In the genomic region with DNA sequence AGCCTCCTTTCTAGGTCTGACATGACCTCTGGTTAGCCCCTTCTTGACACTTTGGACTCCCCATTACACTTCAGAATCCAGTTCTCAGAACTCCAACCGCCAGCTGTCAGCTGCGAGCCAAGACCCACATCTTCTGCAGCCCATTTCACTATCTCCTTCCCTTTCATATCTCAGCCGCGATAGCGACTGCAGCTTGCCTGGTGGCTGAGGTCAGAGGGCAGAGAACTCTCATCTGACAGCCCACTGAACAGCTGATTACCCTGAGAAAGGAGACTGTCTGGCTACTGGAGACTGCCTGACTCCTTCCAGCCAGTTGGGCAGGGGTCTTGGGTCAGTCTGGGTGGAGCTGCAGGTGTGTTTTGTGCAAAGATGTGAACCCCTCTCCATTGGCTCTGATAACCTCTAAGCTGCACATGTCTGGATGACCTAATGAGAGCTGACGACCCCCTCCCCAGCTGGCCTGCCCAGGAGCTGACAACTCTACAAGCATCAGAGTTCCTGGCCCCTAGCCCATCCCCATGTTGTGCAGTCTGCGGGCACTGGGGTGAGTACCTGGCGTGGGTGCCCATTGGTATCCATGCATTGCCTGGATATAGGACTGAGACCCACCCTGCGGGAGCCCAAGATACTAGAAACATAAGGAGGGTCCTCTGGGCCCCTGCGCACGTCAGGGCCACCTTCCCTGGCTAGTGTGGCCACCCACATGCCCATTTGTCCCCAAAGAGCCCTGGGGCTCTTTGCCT, we compare ENCODE assay signal across 32 cellular contexts. TPM values are rescaled to one million over a fixed set of nuclear protein-coding genes. Genes with fewer than 3 reads are reported as not detected.
DNase-seq lines count a peak whose midpoint lies in the region; ATAC-seq and TF ChIP-seq lines count a peak whose summit lies in the region.
"Had no signal": no experiment of that assay in that cellular context is flagged by ENCODE, and none has a peak within 500 bp of the region (broad histone marks: within the 10 kb centered on the region; RNA-seq: fewer than 3 reads in every experiment).

No MANE protein-coding gene starts in this region.

- H2BK120ac ChIP-seq in trophoblast cell (ENCODE audit: insufficient read depth, low read length, poor library complexity) (no peak overlapping the region), H9 (ENCODE audit: low read depth, low read length, poor library complexity, severe bottlenecking) (no peak overlapping the region)

- no peak overlapping the region for H4K12ac ChIP-seq in trophoblast cell (ENCODE audit: low read depth, low read length)

- intact Hi-C loops in Right ventricle myocardium superior (cut with DNase I) (no loop called here), dorsolateral prefrontal cortex (cut with DNase I) (no loop called here)

- H2BK5ac ChIP-seq in trophoblast cell (ENCODE audit: low read depth, low read length, poor library complexity): no peak overlapping the region
- H2BK5ac ChIP-seq in H9 (ENCODE audit: insufficient read length, low read length): no peak overlapping the region

- H3K4me1 Mint-ChIP-seq in H9: peaks cover 27 to 48% of the 10 kb centered on the region in 2 experiments

- no peaks in the 10 kb centered on the region for H3K36me3 ChIP-seq in cardiac muscle cell
- no peaks in the 10 kb centered on the region for H3K36me3 ChIP-seq in trophoblast cell (ENCODE audit: control insufficient read depth in 1 of 2, insufficient read depth in 2 of 2, low read length in 2 of 2)
- H3K36me3 ChIP-seq: heart left ventricle had no signal

- no peaks in the 10 kb centered on the region for H3K9me3 ChIP-seq in cardiac muscle cell (ENCODE audit: low read depth)
- no peaks in the 10 kb centered on the region for H3K9me3 ChIP-seq in trophoblast cell (ENCODE audit: insufficient read depth, low read depth, low read length)
- H3K9me3 ChIP-seq in H9 (ENCODE audit: control insufficient read depth, low read depth, low read length): no peaks in the 10 kb centered on the region
- H3K9me3 ChIP-seq: heart left ventricle, mucosa of descending colon had no signal

- no CpG with 5 or more reads among the region's 11 CpGs for WGBS in trophoblast cell (ENCODE audit: extremely low coverage, insufficient coverage, insufficient read length)
- WGBS in H9 (ENCODE audit: extremely low coverage, insufficient read length, low lambda C conversion rate): no CpG with 5 or more reads among the region's 11 CpGs

- H3K4me2 ChIP-seq in trophoblast cell (ENCODE audit: low read length) (no peak overlapping the region), H9 (ENCODE audit: insufficient read depth, insufficient read length, low read length) (no peak overlapping the region)

- H4K8ac ChIP-seq in trophoblast cell (ENCODE audit: low read depth, low read length) (no peak overlapping the region), H9 (replicated peaks; ENCODE audit: insufficient read length, low read depth, low read length) (no peak overlapping the region)

- no peak overlapping the region for H4K5ac ChIP-seq in H9 (ENCODE audit: insufficient read length, low read depth, low read length)

- H3K36me3 Mint-ChIP-seq in H9 (ENCODE audit: insufficient read depth in 1 of 3, low read depth in 3 of 3): no peaks in the 10 kb centered on the region; a peak in 1 of 7 replicates
- H3K36me3 Mint-ChIP-seq: CD4-positive, alpha-beta memory T cell; natural killer cell treated with Interleukin-12 subunit alpha and Interleukin-12 subunit beta and Interleukin-15 and Interleukin-18, amount 100 ng/mL, for 72 hours had no signal

- no peak overlapping the region for H3T11ph ChIP-seq in H9 (ENCODE audit: low read length)

- peaks cover 54% of the 10 kb centered on the region for H3K27me3 Mint-ChIP-seq in H9 (ENCODE audit: low read depth)

- H2BK15ac ChIP-seq in H9 (ENCODE audit: low read depth, low read length): no peak overlapping the region

- peak overlapping the region in 1 of 3 experiments; percentile 8; a peak in 1 of 7 replicates for H3K27ac Mint-ChIP-seq in H9
- H3K27ac Mint-ChIP-seq: activated naive CD8-positive, alpha-beta T cell treated with anti-CD3 and anti-CD28 coated beads, Interleukin-2, amount 50 U/mL, for 24 hours; natural killer cell treated with Interleukin-12 subunit alpha and Interleukin-12 subunit beta and Interleukin-15 and Interleukin-18, amount 100 ng/mL, for 72 hours had no signal

- H3K9ac ChIP-seq in trophoblast cell (ENCODE audit: low read length): no peak overlapping the region
- H3K9ac ChIP-seq in H9 (ENCODE audit: extremely low read depth, insufficient read length, low read length): no peak overlapping the region
- H3K9ac ChIP-seq: parathyroid adenoma had no signal

- H3K27ac ChIP-seq in cardiac muscle cell (peak overlapping the region; percentile 78), dorsolateral prefrontal cortex (peak overlapping the region in 58 of 59 donors; percentile 3 to 93 (median 82)), trophoblast cell (ENCODE audit: low read depth, low read length) (no peak overlapping the region), H9 (ENCODE audit: insufficient read length, low read depth, low read length) (no peak overlapping the region)
- H3K27ac ChIP-seq: heart left ventricle, parathyroid adenoma had no signal

- H3K27me3 ChIP-seq in cardiac muscle cell: peaks cover 13% of the 10 kb centered on the region
- H3K27me3 ChIP-seq in dorsolateral prefrontal cortex: peaks cover 0 to 27% (median 0%) of the 10 kb centered on the region in 45 donors
- no peaks in the 10 kb centered on the region for H3K27me3 ChIP-seq in trophoblast cell (ENCODE audit: insufficient read depth, low read length)
- peaks cover 2% of the 10 kb centered on the region for H3K27me3 ChIP-seq in H9 (ENCODE audit: insufficient read depth, low read length)

- no peak overlapping the region for H3K4me3 ChIP-seq in cardiac muscle cell
- peak overlapping the region in 58 of 59 donors; percentile 17 to 72 (median 57) for H3K4me3 ChIP-seq in dorsolateral prefrontal cortex
- H3K4me3 ChIP-seq in trophoblast cell (ENCODE audit: low read depth, low read length): no peak overlapping the region
- H3K4me3 ChIP-seq: heart left ventricle, mucosa of descending colon had no signal

- no peak for TF ChIP-seq CTCF in cardiac muscle cell (IDR thresholded peaks at IDR 0.05; ENCODE audit: low read depth, low read length)
- TF ChIP-seq CTCF in dorsolateral prefrontal cortex (IDR thresholded peaks at IDR 0.05 in 54 of 56, conservative IDR thresholded peaks at IDR 0.05 in 2 of 56; ENCODE audit: low read depth in 1 of 56, partially characterized antibody in 56 of 56): no peak
- TF ChIP-seq CTCF in H9 (conservative IDR thresholded peaks at IDR 0.05): no peak

- H3K4me1 ChIP-seq in cardiac muscle cell (ENCODE audit: low read depth) (peaks cover 34% of the 10 kb centered on the region), trophoblast cell (ENCODE audit: control insufficient read depth in 1 of 2, insufficient read depth in 2 of 2, low read length in 2 of 2) (peaks cover 16 to 22% of the 10 kb centered on the region in 2 experiments), H9 (ENCODE audit: insufficient read depth, low read length) (no peaks in the 10 kb centered on the region)

- no peak overlapping the region for H2BK12ac ChIP-seq in trophoblast cell (ENCODE audit: low read length)
- no peak overlapping the region for H2BK12ac ChIP-seq in H9 (ENCODE audit: insufficient read length, low read depth, low read length)

- H3K79me1 ChIP-seq in trophoblast cell (ENCODE audit: low read length): no peaks in the 10 kb centered on the region
- no peaks in the 10 kb centered on the region for H3K79me1 ChIP-seq in H9 (ENCODE audit: insufficient read depth, low read depth, low read length, poor library complexity, severe bottlenecking)

- H2AK5ac ChIP-seq in trophoblast cell (ENCODE audit: low read length) (no peak overlapping the region), H9 (ENCODE audit: insufficient read length, low read length) (no peak overlapping the region)

- H2BK20ac ChIP-seq in H9 (ENCODE audit: low read depth, low read length, poor library complexity, severe bottlenecking): no peak overlapping the region

- H3K23ac ChIP-seq in trophoblast cell (ENCODE audit: low read length) (no peak overlapping the region), H9 (ENCODE audit: insufficient read length, low read depth, low read length) (no peak overlapping the region)

- no peak overlapping the region for H3K4ac ChIP-seq in trophoblast cell (ENCODE audit: low read depth, low read length)
- no peak overlapping the region for H3K4ac ChIP-seq in H9 (ENCODE audit: low read depth, low read length)

- H4K91ac ChIP-seq in trophoblast cell (ENCODE audit: low read depth, low read length): no peak overlapping the region
- H4K91ac ChIP-seq in H9 (ENCODE audit: insufficient read length, low read depth, low read length): no peak overlapping the region

- H4K20me1 ChIP-seq in H9 (ENCODE audit: control insufficient read depth, insufficient read depth, insufficient read length): no peaks in the 10 kb centered on the region

- H3K14ac ChIP-seq in trophoblast cell (ENCODE audit: low read length): no peak overlapping the region
- H3K14ac ChIP-seq in H9 (ENCODE audit: insufficient read depth, low read length): no peak overlapping the region

- H3K18ac ChIP-seq in trophoblast cell (ENCODE audit: low read length): no peak overlapping the region
- H3K18ac ChIP-seq in H9 (ENCODE audit: insufficient read length, low read depth, low read length): no peak overlapping the region

- no peak overlapping the region for H3K56ac ChIP-seq in H9 (ENCODE audit: insufficient read length, low read depth, low read length)

- no peaks in the 10 kb centered on the region; a peak in 1 of 5 replicates for H3K9me3 Mint-ChIP-seq in H9
- H3K9me3 Mint-ChIP-seq: activated naive CD8-positive, alpha-beta T cell treated with anti-CD3 and anti-CD28 coated beads, Interleukin-2, amount 50 U/mL, for 24 hours; natural killer cell treated with Interleukin-12 subunit alpha and Interleukin-12 subunit beta and Interleukin-15 and Interleukin-18, amount 100 ng/mL, for 72 hours had no signal

- DNase-seq in cardiac muscle cell (ENCODE audit: low read depth in 1 of 2, low spot score in 1 of 2): peak in 1 of 2 donors; percentile 52
- no peak for DNase-seq in Right ventricle myocardium superior
- DNase-seq in dorsolateral prefrontal cortex: no peak
- peak; percentile 48 to 63 for DNase-seq in trophoblast cell
- DNase-seq in H9: no peak
- DNase-seq in NCI-H2227 (lab: John Stamatoyannopoulos, UW; ENCODE audit: unreplicated experiment): no peak
- DNase-seq in SKM-1 (lab: John Stamatoyannopoulos, UW; ENCODE audit: unreplicated experiment): no peak
- DNase-seq in OCI-M2 (lab: John Stamatoyannopoulos, UW; ENCODE audit: unreplicated experiment): no peak
- DNase-seq: activated CD4-positive, alpha-beta T cell treated with anti-CD3 and anti-CD28 coated beads for 1 hour; activated effector memory CD4-positive, alpha-beta T cell treated with anti-CD3 and anti-CD28 coated beads, Interleukin-2, amount 50 U/mL, for 16 hours; activated naive CD8-positive, alpha-beta T cell treated with anti-CD3 and anti-CD28 coated beads, Interleukin-2, amount 50 U/mL, for 24 hours; activated T-cell treated with anti-CD3 and anti-CD28 coated beads for 4 hours; CD4-positive, alpha-beta memory T cell; DMS 273 treated with DMSO at 0.1 percent for 48 hours; effector CD4-positive, alpha-beta T cell; HCEC 1CT; KBM-7; mucosa of descending colon; NCI-H2029 treated with DMSO at 0.1 percent for 48 hours; NCI-H748 treated with DMSO at 0.1 percent for 48 hours; right cardiac atrium; RPMI8226; stimulated activated CD4-positive, alpha-beta T cell treated with anti-CD3 and anti-CD28 coated beads, Interleukin-4, amount 100 ng/mL, for 1 hour; T-helper 1 cell had no signal

- no peaks in the 10 kb centered on the region for H3K79me2 ChIP-seq in trophoblast cell (ENCODE audit: control insufficient read depth, insufficient read depth, low read length, poor library complexity)
- H3K79me2 ChIP-seq in H9 (ENCODE audit: insufficient read depth, low read length): no peaks in the 10 kb centered on the region
- H3K79me2 ChIP-seq: parathyroid adenoma had no signal

- H2AFZ ChIP-seq in trophoblast cell (ENCODE audit: insufficient read depth, low read length, poor library complexity) (no peak overlapping the region), H9 (ENCODE audit: low read length) (no peak overlapping the region)
- H2AFZ ChIP-seq: parathyroid adenoma had no signal

- peak overlapping the region in 1 of 2 experiments; percentile 4; a peak in 2 of 5 replicates for H3K4me3 Mint-ChIP-seq in H9
- H3K4me3 Mint-ChIP-seq: activated naive CD8-positive, alpha-beta T cell treated with anti-CD3 and anti-CD28 coated beads, Interleukin-2, amount 50 U/mL, for 24 hours; CD4-positive, alpha-beta memory T cell; natural killer cell treated with Interleukin-12 subunit alpha and Interleukin-12 subunit beta and Interleukin-15 and Interleukin-18, amount 100 ng/mL, for 72 hours had no signal

- H3K23me2 ChIP-seq in H9 (ENCODE audit: insufficient read length, low read depth, low read length, poor library complexity, severe bottlenecking): peaks cover 5% of the 10 kb centered on the region

- no peak for ATAC-seq in Right ventricle myocardium superior (ENCODE audit: poor library complexity)
- ATAC-seq: activated naive CD8-positive, alpha-beta T cell treated with anti-CD3 and anti-CD28 coated beads, Interleukin-2, amount 50 U/mL, for 24 hours; mucosa of descending colon; natural killer cell treated with Interleukin-12 subunit alpha and Interleukin-12 subunit beta and Interleukin-15 and Interleukin-18, amount 100 ng/mL, for 72 hours had no signal

RNA-seq across cellular contexts. Expression of a gene that starts 1.1 kb away (rescaled TPM):
- 1.3 and 1.4 TPM in 2 replicates for total RNA-seq in cardiac muscle cell
- 0.97 and 1.6 TPM in 2 replicates for polyA plus RNA-seq in cardiac muscle cell
- not detected for total RNA-seq in Right ventricle myocardium superior
- total RNA-seq in dorsolateral prefrontal cortex: 10 to 100 TPM; 17.2 to 91.6 (median 58.7) TPM
- not detected in 2 replicates for polyA plus RNA-seq in trophoblast cell (2013)
- total RNA-seq in H9 (2021): not detected in 2 replicates
- total RNA-seq: A172; CD4-positive, alpha-beta memory T cell; epithelial cell of proximal tubule; HT1080; MCF 10A; natural killer cell treated with Interleukin-12 subunit alpha and Interleukin-12 subunit beta and Interleukin-15 and Interleukin-18, amount 100 ng/mL, for 72 hours; subcutaneous adipose tissue had no signal
- polyA plus RNA-seq: CD4-positive, alpha-beta memory T cell; heart left ventricle had no signal

RNA-seq across cellular contexts. Expression of a gene that starts 39.4 kb away (rescaled TPM):
- 71.8 and 79.2 TPM in 2 replicates for total RNA-seq in cardiac muscle cell
- 93.8 and 100 TPM in 2 replicates for polyA plus RNA-seq in cardiac muscle cell
- total RNA-seq in Right ventricle myocardium superior: 32.9 TPM
- 100 to 1,000 TPM; 101 to 299 (median 140) TPM for total RNA-seq in dorsolateral prefrontal cortex
- 473 and 540 TPM in 2 replicates for polyA plus RNA-seq in trophoblast cell (2013)
- 289 and 290 TPM in 2 replicates for total RNA-seq in H9 (2021)

Comparison
In these comparisons a context has a peak if more than half of its experiments do, and no peak if none do; other contexts are left out.
1. DNase-seq: peak in trophoblast cell (2 of 2); none in Right ventricle myocardium superior (single experiment), dorsolateral prefrontal cortex (0 of 10), H9 (single experiment), NCI-H2227 (single experiment), SKM-1 (single experiment) and OCI-M2 (single experiment).
2. H3K27ac ChIP-seq: peak in cardiac muscle cell (single experiment) and dorsolateral prefrontal cortex (58 of 59); none in trophoblast cell (single experiment) and H9 (single experiment).
3. H3K4me3 ChIP-seq: peak in dorsolateral prefrontal cortex (58 of 59); none in cardiac muscle cell (single experiment) and trophoblast cell (single experiment).